8 cellular contexts compared by ENCODE assay signal in the genomic region with DNA sequence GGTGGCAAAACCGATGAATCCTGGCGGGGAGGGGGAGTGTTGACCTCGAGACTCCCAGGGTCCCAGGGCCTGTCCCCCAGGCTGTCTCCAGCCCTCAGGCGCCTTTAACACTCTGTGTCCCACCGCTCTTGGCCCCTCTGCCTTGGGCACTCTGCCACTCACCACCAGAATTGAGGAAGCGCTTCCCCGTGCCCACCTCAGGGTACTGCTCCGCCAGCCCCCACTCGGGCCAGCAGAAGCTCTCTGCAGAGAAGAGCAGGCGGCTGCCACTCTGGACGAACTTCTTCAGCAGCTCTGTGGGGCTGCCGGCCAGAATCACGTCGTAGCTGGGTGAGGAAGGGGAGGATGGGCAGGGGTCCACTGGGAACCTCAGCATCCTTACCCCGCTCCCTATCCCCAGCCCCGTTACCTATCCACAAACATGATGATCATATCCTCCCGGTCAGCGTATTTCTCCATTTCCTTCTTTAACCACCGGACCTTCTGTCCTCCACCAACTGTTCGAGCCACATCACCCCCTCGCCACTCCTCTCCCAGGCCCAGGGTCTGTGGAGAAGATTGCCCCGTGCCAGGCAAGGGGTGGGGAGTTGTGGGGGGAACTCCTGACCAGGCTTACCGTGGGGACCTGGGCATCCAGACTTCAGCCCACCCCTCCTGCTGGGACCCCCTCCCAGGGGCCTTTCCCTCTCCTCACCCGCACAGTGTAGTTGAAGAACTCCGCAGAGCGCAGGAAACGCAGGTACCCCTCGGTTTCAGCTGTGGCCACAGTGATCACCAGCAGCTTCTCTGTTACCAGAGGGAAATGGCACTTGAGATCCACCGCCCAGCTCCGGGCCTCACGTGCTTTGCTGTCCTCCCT. TPM values are rescaled to one million over a fixed set of nuclear protein-coding genes. Genes with fewer than 3 reads are reported as not detected.
A peak's percentile ranks its signal among the peaks of the same experiment; 100 is the strongest.
DNase-seq lines count a peak whose midpoint lies in the region; ATAC-seq and TF ChIP-seq lines count a peak whose summit lies in the region.

No MANE protein-coding gene starts in this region.

- peak overlapping the region; percentile 62 for H2AFZ ChIP-seq in hepatocyte

- no peaks in the 10 kb centered on the region for H4K20me1 ChIP-seq in hepatocyte (ENCODE audit: insufficient read depth, poor library complexity, severe bottlenecking)

- POLR2A ChIA-PET in WTC11 (lab: Charles Lee) = interaction anchor here (1.1 to 1.6 kb wide), 3 partner anchors 15 to 147 kb away, joined by 3 to 4 read pairs (median 3); a partner anchor contains a TSS

- H3K4me1 Mint-ChIP-seq in activated T-cell treated with anti-CD3 and anti-CD28 coated beads, Interleukin-2, amount 50 U/mL, for 4 hours (ENCODE audit: low read depth) = peaks cover 30% of the 10 kb centered on the region
- H3K4me1 Mint-ChIP-seq in WTC11 = peaks cover 18% of the 10 kb centered on the region
- peaks cover 40% of the 10 kb centered on the region for H3K4me1 Mint-ChIP-seq in stimulated activated memory B cell treated with anti-CD40 and anti-IgM and Interleukin-4, amounts not matched to agents 10 μg/mL and 1 μg/mL and 100 μg/mL, for 72 hours

- peak overlapping the region; percentile 82 for H3K4me2 ChIP-seq in hepatocyte

- H3K9me3 Mint-ChIP-seq in activated T-cell treated with anti-CD3 and anti-CD28 coated beads, Interleukin-2, amount 50 U/mL, for 4 hours = no peaks in the 10 kb centered on the region
- no peaks in the 10 kb centered on the region for H3K9me3 Mint-ChIP-seq in WTC11
- H3K9me3 Mint-ChIP-seq in stimulated activated memory B cell treated with anti-CD40 and anti-IgM and Interleukin-4, amounts not matched to agents 10 μg/mL and 1 μg/mL and 100 μg/mL, for 72 hours = no peaks in the 10 kb centered on the region

- CTCF ChIA-PET in WTC11 (lab: Charles Lee) = interaction anchor here (0.6 to 3.6 kb wide), 12 partner anchors 10 to 322 kb away, joined by 3 to 64 read pairs (median 20); a partner anchor contains a TSS

- no peak overlapping the region for H3K27ac Mint-ChIP-seq in WTC11
- H3K27ac Mint-ChIP-seq in stimulated activated memory B cell treated with anti-CD40 and anti-IgM and Interleukin-4, amounts not matched to agents 10 μg/mL and 1 μg/mL and 100 μg/mL, for 72 hours = peak overlapping the region; percentile 94

- H3K36me3 Mint-ChIP-seq in activated T-cell treated with anti-CD3 and anti-CD28 coated beads, Interleukin-2, amount 50 U/mL, for 4 hours (ENCODE audit: insufficient read depth) = peaks cover 7% of the 10 kb centered on the region
- H3K36me3 Mint-ChIP-seq in WTC11 = no peaks in the 10 kb centered on the region; the same call in 1 of the 2 replicates
- peaks cover 38% of the 10 kb centered on the region for H3K36me3 Mint-ChIP-seq in stimulated activated memory B cell treated with anti-CD40 and anti-IgM and Interleukin-4, amounts not matched to agents 10 μg/mL and 1 μg/mL and 100 μg/mL, for 72 hours

- H3K4me3 ChIP-seq in hepatocyte = peak overlapping the region; percentile 33

- H3K36me3 ChIP-seq in hepatocyte (replicated peaks; ENCODE audit: insufficient read depth, low read depth) = no peaks in the 10 kb centered on the region

- H3K27me3 Mint-ChIP-seq in activated T-cell treated with anti-CD3 and anti-CD28 coated beads, Interleukin-2, amount 50 U/mL, for 4 hours (ENCODE audit: low read depth) = no peaks in the 10 kb centered on the region
- no peaks in the 10 kb centered on the region for H3K27me3 Mint-ChIP-seq in WTC11 (ENCODE audit: low read depth)
- no peaks in the 10 kb centered on the region for H3K27me3 Mint-ChIP-seq in stimulated activated memory B cell treated with anti-CD40 and anti-IgM and Interleukin-4, amounts not matched to agents 10 μg/mL and 1 μg/mL and 100 μg/mL, for 72 hours

- H3K4me3 Mint-ChIP-seq in activated T-cell treated with anti-CD3 and anti-CD28 coated beads, Interleukin-2, amount 50 U/mL, for 4 hours = peak overlapping the region; percentile 97
- H3K4me3 Mint-ChIP-seq in WTC11 = peak overlapping the region; percentile 98
- peak overlapping the region; percentile 98 for H3K4me3 Mint-ChIP-seq in stimulated activated memory B cell treated with anti-CD40 and anti-IgM and Interleukin-4, amounts not matched to agents 10 μg/mL and 1 μg/mL and 100 μg/mL, for 72 hours

- DNase-seq in activated T-cell treated with anti-CD3 and anti-CD28 coated beads, Interleukin-2, amount 50 U/mL, for 4 hours = no peak
- DNase-seq in activated T-cell treated with anti-CD3 and anti-CD28 coated beads for 4 hours = no peak
- DNase-seq in WTC11 (ENCODE audit: low spot score) = no peak
- DNase-seq in hepatocyte (ENCODE audit: low spot score) = no peak
- no peak for DNase-seq in NCI-H1436 treated with DMSO at 0.1 percent for 48 hours (lab: John Stamatoyannopoulos, UW)
- DNase-seq in activated effector memory CD4-positive, alpha-beta T cell treated with anti-CD3 and anti-CD28 coated beads, Interleukin-2, amount 50 U/mL, for 16 hours = no peak

- ATAC-seq in activated T-cell treated with anti-CD3 and anti-CD28 coated beads, Interleukin-2, amount 50 U/mL, for 4 hours = no peak
- ATAC-seq in WTC11 (no peak), GM21717 (IDR thresholded peaks at IDR 0.05; ENCODE audit: unreplicated experiment) (no peak)
- peak; percentile 1 for ATAC-seq in stimulated activated memory B cell treated with anti-CD40 and anti-IgM and Interleukin-4, amounts not matched to agents 10 μg/mL and 1 μg/mL and 100 μg/mL, for 72 hours

- H3K27me3 ChIP-seq in hepatocyte = no peaks in the 10 kb centered on the region

- H3K4me1 ChIP-seq in hepatocyte (ENCODE audit: insufficient read depth) = peaks cover 21% of the 10 kb centered on the region

- peaks cover 49% of the 10 kb centered on the region for H3K79me2 ChIP-seq in hepatocyte

- no peaks in the 10 kb centered on the region for H3K9me3 ChIP-seq in hepatocyte (ENCODE audit: low read depth)

- no peaks in the 10 kb centered on the region for H3K9me2 ChIP-seq in hepatocyte (replicated peaks; ENCODE audit: insufficient read depth)

- WGBS in hepatocyte (ENCODE audit: low lambda C conversion rate, missing lambda C conversion rate) = 67% methylated on average over 30 of the region's 31 CpGs

- H3K27ac ChIP-seq in hepatocyte = peak overlapping the region; percentile 92

- no peak for TF ChIP-seq CTCF in WTC11 (IDR thresholded peaks at IDR 0.05)
- no peak for TF ChIP-seq CTCF in hepatocyte (IDR thresholded peaks at IDR 0.05; ENCODE audit: poor library complexity)

TF ChIP-seq in WTC11, 78 proteins besides CTCF, POLR2A, EP300 and RAD21:
- TF ChIP-seq SMAD4 (CRISPR knock-in tag; IDR thresholded peaks at IDR 0.05) (no peak), FOXP1 (CRISPR knock-in tag; IDR thresholded peaks at IDR 0.05; ENCODE audit: borderline replicate concordance) (no peak), EMX1 (CRISPR knock-in tag; IDR thresholded peaks at IDR 0.05) (no peak), NR1H2 (CRISPR knock-in tag; IDR thresholded peaks at IDR 0.05) (no peak)
- TF ChIP-seq, protein P1, sequence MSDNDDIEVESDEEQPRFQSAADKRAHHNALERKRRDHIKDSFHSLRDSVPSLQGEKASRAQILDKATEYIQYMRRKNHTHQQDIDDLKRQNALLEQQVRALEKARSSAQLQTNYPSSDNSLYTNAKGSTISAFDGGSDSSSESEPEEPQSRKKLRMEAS (CRISPR knock-in tag; IDR thresholded peaks at IDR 0.05) = no peak
- TF ChIP-seq, protein P2, sequence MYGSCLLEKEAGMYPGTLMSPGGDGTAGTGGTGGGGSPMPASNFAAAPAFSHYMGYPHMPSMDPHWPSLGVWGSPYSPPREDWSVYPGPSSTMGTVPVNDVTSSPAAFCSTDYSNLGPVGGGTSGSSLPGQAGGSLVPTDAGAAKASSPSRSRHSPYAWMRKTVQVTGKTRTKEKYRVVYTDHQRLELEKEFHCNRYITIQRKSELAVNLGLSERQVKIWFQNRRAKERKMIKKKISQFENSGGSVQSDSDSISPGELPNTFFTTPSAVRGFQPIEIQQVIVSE (CRISPR knock-in tag; IDR thresholded peaks at IDR 0.05; ENCODE audit: borderline replicate concordance) = no peak

RNA-seq across cellular contexts. Expression of a gene that starts 1.2 kb away (rescaled TPM):
- total RNA-seq in activated T-cell treated with anti-CD3 and anti-CD28 coated beads, Interleukin-2, amount 50 U/mL, for 4 hours = 10 to 100 TPM; 30.1 to 38.9 (median 33.2) TPM
- 45.3 to 48.3 TPM (median 48.1 TPM) in 3 replicates for total RNA-seq in WTC11 (2021)
- 29.5 and 37.6 TPM in 2 replicates for total RNA-seq in hepatocyte
- 127 and 129 TPM in 2 replicates for polyA plus RNA-seq in hepatocyte

RNA-seq across cellular contexts. Expression of a gene that starts 1.7 kb away (rescaled TPM):
- total RNA-seq in activated T-cell treated with anti-CD3 and anti-CD28 coated beads, Interleukin-2, amount 50 U/mL, for 4 hours = 10 to 100 TPM; 50.4 to 55.0 (median 53.2) TPM
- 61.9 to 63.9 TPM (median 62.8 TPM) in 3 replicates for total RNA-seq in WTC11 (2021)
- total RNA-seq in hepatocyte = 105 and 110 TPM in 2 replicates
- 117 and 145 TPM in 2 replicates for polyA plus RNA-seq in hepatocyte

RNA-seq across cellular contexts. Expression of a gene that starts 15.4 kb away (rescaled TPM):
- total RNA-seq in activated T-cell treated with anti-CD3 and anti-CD28 coated beads, Interleukin-2, amount 50 U/mL, for 4 hours = not detected
- total RNA-seq in WTC11 (2021) (0.81 to 0.92 TPM (median 0.82 TPM) in 3 replicates), hepatocyte (6.3 and 8.4 TPM in 2 replicates)
- polyA plus RNA-seq in hepatocyte = 10.5 and 14.0 TPM in 2 replicates

RNA-seq across cellular contexts. Expression of a gene that starts 21.4 kb away (rescaled TPM):
- total RNA-seq in activated T-cell treated with anti-CD3 and anti-CD28 coated beads, Interleukin-2, amount 50 U/mL, for 4 hours = 10 to 100 TPM; 15.6 to 18.5 (median 17.6) TPM
- total RNA-seq in WTC11 (2021) = 5.9 to 6.9 TPM (median 6.5 TPM) in 3 replicates
- 11.4 and 14.3 TPM in 2 replicates for total RNA-seq in hepatocyte
- 25.7 and 38.8 TPM in 2 replicates for polyA plus RNA-seq in hepatocyte

RNA-seq across cellular contexts. Expression of a gene that starts 28.7 kb away (rescaled TPM):
- 100 to 1,000 TPM; 126 to 148 (median 136) TPM for total RNA-seq in activated T-cell treated with anti-CD3 and anti-CD28 coated beads, Interleukin-2, amount 50 U/mL, for 4 hours
- total RNA-seq in WTC11 (2021) (121 to 123 TPM (median 122 TPM) in 3 replicates), hepatocyte (131 and 150 TPM in 2 replicates)
- polyA plus RNA-seq in hepatocyte = 193 and 238 TPM in 2 replicates
